Comparison of ENCODE assay signal across 8 cellular contexts in genomic region chr19:35879770-35880317, GRCh38. TPM values are rescaled to one million over a fixed set of nuclear protein-coding genes. Genes with fewer than 3 reads are reported as not detected.
A peak's percentile ranks its signal among the peaks of the same experiment; 100 is the strongest.
DNase-seq lines count a peak whose midpoint lies in the region; ATAC-seq and TF ChIP-seq lines count a peak whose summit lies in the region.

No MANE protein-coding gene starts in this region.

- H3K4me3 Mint-ChIP-seq in WTC11 (peak overlapping the region; percentile 64), immature natural killer cell (no peak overlapping the region)

- H3K27ac ChIP-seq in breast epithelium, result no peak overlapping the region

- CTCF ChIA-PET in WTC11 (lab: Charles Lee), result interaction anchor here (0.6 to 1.8 kb wide), 18 partner anchors 9 to 248 kb away, joined by 3 to 22 read pairs (median 4); partner anchors contain the start of genes APLP1, KIRREL2, LIN37 and PSENEN

- POLR2A ChIA-PET in WTC11 (lab: Charles Lee), result interaction anchor here (0.5 to 1.7 kb wide), 10 partner anchors 11 to 1665 kb away, joined by 3 to 15 read pairs (median 4); partner anchors contain the start of genes APLP1, KIRREL2, NPHS1 and THAP8

- H3K36me3 Mint-ChIP-seq in WTC11 (no peaks in the 10 kb centered on the region), immature natural killer cell (no peaks in the 10 kb centered on the region)

- H3K9me3 Mint-ChIP-seq in WTC11 (no peaks in the 10 kb centered on the region), immature natural killer cell (no peaks in the 10 kb centered on the region)

- ATAC-seq in WTC11, result peak; percentile 95
- no peak for ATAC-seq in HG02885 (IDR thresholded peaks at IDR 0.05; ENCODE audit: poor library complexity, unreplicated experiment)

- TF ChIP-seq CTCF in WTC11 (IDR thresholded peaks at IDR 0.05), result no peak
- no peak for TF ChIP-seq CTCF in breast epithelium (IDR thresholded peaks at IDR 0.05)

- H3K27ac Mint-ChIP-seq in WTC11 (peak overlapping the region; percentile 56; the same call in 1 of the 2 replicates), immature natural killer cell (no peak overlapping the region)

- TF ChIP-seq POLR2A in breast epithelium (IDR thresholded peaks at IDR 0.05), result no peak

- H3K36me3 ChIP-seq in breast epithelium, result no peaks in the 10 kb centered on the region

- DNase-seq in GM04503 (ENCODE audit: low read depth) (peak; percentile 54), NCI-H1105 treated with DMSO at 0.1 percent for 48 hours (lab: John Stamatoyannopoulos, UW) (peak; percentile 34), WTC11 (ENCODE audit: low spot score) (peak; percentile 98), breast epithelium (ENCODE audit: low spot score in 2 of 2) (peak; percentile 52 to 86), immature natural killer cell (peak; percentile 64 to 69 (median 65)), NCI-H187 treated with DMSO at 0.1 percent for 48 hours (lab: John Stamatoyannopoulos, UW) (no peak)
- DNase-seq in stimulated activated CD4-positive, alpha-beta T cell treated with anti-CD3 and anti-CD28 coated beads, Interleukin-12 subunit alpha, Interleukin-12 subunit beta, amount 100 ng/mL, for 4 hours, result peak; percentile 75

- intact Hi-C loops in breast epithelium (cut with DNase I; ENCODE audit: low total_unique reads), result loop anchor here (10.0 kb wide), 1 partner anchor 1635 kb away; no protein-coding TSS in a partner anchor

- peaks cover 8% of the 10 kb centered on the region for H3K4me1 Mint-ChIP-seq in WTC11
- H3K4me1 Mint-ChIP-seq in immature natural killer cell, result peaks cover 6 to 8% of the 10 kb centered on the region in 2 donors

- H3K27me3 ChIP-seq in breast epithelium, result no peaks in the 10 kb centered on the region

- H3K9me3 ChIP-seq in breast epithelium, result no peaks in the 10 kb centered on the region

- H3K4me3 ChIP-seq in breast epithelium, result no peak overlapping the region

- H3K27me3 Mint-ChIP-seq in WTC11 (ENCODE audit: low read depth) (peaks cover 44% of the 10 kb centered on the region), immature natural killer cell (ENCODE audit: low read depth in 3 of 3) (peaks cover 8 to 17% (median 12%) of the 10 kb centered on the region in 3 donors)

- no peaks in the 10 kb centered on the region for H3K4me1 ChIP-seq in breast epithelium

TF ChIP-seq in WTC11, 78 proteins besides CTCF, POLR2A, EP300 and RAD21 (continues in another document):
- TF ChIP-seq TCF7 (CRISPR knock-in tag; IDR thresholded peaks at IDR 0.05; ENCODE audit: low read depth) (0 out of 2 replicates have a peak, but pooled peaks have one; percentile 28), ARID4B (CRISPR knock-in tag; IDR thresholded peaks at IDR 0.05; ENCODE audit: borderline replicate concordance) (peak; percentile 98), MAX (CRISPR knock-in tag; IDR thresholded peaks at IDR 0.05) (peak; percentile 62; the same call in 1 of the 2 replicates), NFE2L1 (CRISPR knock-in tag; IDR thresholded peaks at IDR 0.05) (peak; percentile 65; the same call in 1 of the 2 replicates), TP53 (CRISPR knock-in tag; IDR thresholded peaks at IDR 0.05) (peak; percentile 68; the same call in 1 of the 2 replicates), GTF2I (CRISPR knock-in tag; conservative IDR thresholded peaks at IDR 0.05) (no peak), RELA (CRISPR knock-in tag; IDR thresholded peaks at IDR 0.05; ENCODE audit: borderline replicate concordance) (peak; percentile 87; the same call in 1 of the 2 replicates), CREM (CRISPR knock-in tag; IDR thresholded peaks at IDR 0.05) (peak; percentile 68; the same call in 1 of the 2 replicates), ZNF671 (CRISPR knock-in tag; IDR thresholded peaks at IDR 0.05) (no peak), USF1 (CRISPR knock-in tag; IDR thresholded peaks at IDR 0.05) (peak; percentile 65), CREB1 (CRISPR knock-in tag; IDR thresholded peaks at IDR 0.05) (peak; percentile 86; the same call in 1 of the 2 replicates), ZNF263 (CRISPR knock-in tag; IDR thresholded peaks at IDR 0.05; ENCODE audit: low read depth) (peak; percentile 57; the same call in 1 of the 2 replicates), SP1 (CRISPR knock-in tag; conservative IDR thresholded peaks at IDR 0.05) (peak; percentile 85), SMAD3 (CRISPR knock-in tag; IDR thresholded peaks at IDR 0.05; ENCODE audit: borderline replicate concordance) (peak; percentile 93), ESRRA (CRISPR knock-in tag; IDR thresholded peaks at IDR 0.05; ENCODE audit: borderline replicate concordance) (peak; percentile 84), GABPB1 (CRISPR knock-in tag; IDR thresholded peaks at IDR 0.05) (peak; percentile 67; the same call in 1 of the 2 replicates), ZNF219 (CRISPR knock-in tag; IDR thresholded peaks at IDR 0.05; ENCODE audit: borderline replicate concordance) (no peak), MLX (CRISPR knock-in tag; IDR thresholded peaks at IDR 0.05) (0 out of 2 replicates have a peak, but pooled peaks have one; percentile 62), ZNF416 (CRISPR knock-in tag; IDR thresholded peaks at IDR 0.05) (no peak)

RNA-seq across cellular contexts. Expression of gene APLP1, which starts 11.5 kb away (rescaled TPM):
- total RNA-seq in WTC11 (2021) (15.5 to 24.0 TPM (median 20.2 TPM) in 3 replicates), breast epithelium (1 to 10 TPM; 2.6 to 4.2 (median 3.3) TPM)
- under 1 TPM in 1 of 3 donors, not detected in 2; 0.72 TPM for polyA plus RNA-seq in immature natural killer cell

RNA-seq across cellular contexts. Expression of gene NFKBID, which starts 20.5 kb away (rescaled TPM):
- total RNA-seq in WTC11 (2021) (10.6 to 13.9 TPM (median 12.8 TPM) in 3 replicates), breast epithelium (10 to 100 TPM in 1 of 3 donors, 1 to 10 TPM in 2; 4.3 to 15.2 (median 7.9) TPM)
- polyA plus RNA-seq in immature natural killer cell, result 1 to 10 TPM; 2.7 to 8.0 (median 2.9) TPM

RNA-seq across cellular contexts. Expression of gene HCST, which starts 22.5 kb away (rescaled TPM):
- total RNA-seq in WTC11 (2021) (1.8 to 1.9 TPM (median 1.8 TPM) in 3 replicates), breast epithelium (1 to 10 TPM; 3.3 to 7.2 (median 3.5) TPM)
- polyA plus RNA-seq in immature natural killer cell, result 1,000 to 10,000 TPM; 1,885 to 2,801 (median 2,654) TPM

RNA-seq across cellular contexts. Expression of gene KIRREL2, which starts 23.1 kb away (rescaled TPM):
- 4.7 to 5.3 TPM (median 4.9 TPM) in 3 replicates for total RNA-seq in WTC11 (2021)
- total RNA-seq in breast epithelium, result under 1 TPM in 2 of 3 donors, not detected in 1; 0.15 to 0.66 TPM
- polyA plus RNA-seq in immature natural killer cell, result under 1 TPM in 1 of 3 donors, not detected in 2; 0.19 TPM

RNA-seq across cellular contexts. Expression of gene NPHS1, which starts 27.5 kb away (rescaled TPM):
- total RNA-seq in WTC11 (2021) (0.61 to 1.7 TPM (median 1.7 TPM) in 3 replicates), breast epithelium (under 1 TPM in 1 of 3 donors, not detected in 2; 0.15 TPM)
- polyA plus RNA-seq in immature natural killer cell, result not detected
